Comparison of ENCODE assay signal across 36 cellular contexts in the genomic region with DNA sequence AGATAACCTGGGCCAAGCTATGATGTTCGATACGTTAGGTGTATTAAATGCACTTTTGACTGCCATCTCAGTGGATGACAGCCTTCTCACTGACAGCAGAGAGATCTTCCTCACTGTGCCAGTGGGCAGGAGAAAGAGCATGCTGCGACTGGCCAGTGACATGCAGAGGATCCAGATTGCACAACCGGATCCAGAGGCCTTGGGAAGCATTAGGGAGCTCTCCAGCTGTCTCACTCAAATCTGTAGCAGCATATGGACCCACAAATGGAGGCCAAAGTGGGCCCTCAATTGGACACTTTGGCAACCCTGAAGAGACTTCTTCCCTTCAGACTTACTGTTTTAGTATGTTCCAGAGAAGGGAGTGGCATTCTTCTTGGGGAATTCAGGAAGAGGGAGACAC. TPM values are rescaled to one million over a fixed set of nuclear protein-coding genes. Genes with fewer than 3 reads are reported as not detected.
"Had no signal": no experiment of that assay in that cellular context is flagged by ENCODE, and none has a peak within 500 bp of the region (broad histone marks: within the 10 kb centered on the region; RNA-seq: fewer than 3 reads in every experiment).

No MANE protein-coding gene starts in this region.

- H3K4me1 ChIP-seq: esophagus squamous epithelium, gastroesophageal sphincter had no signal

- H3K4me3 ChIP-seq: esophagus squamous epithelium, gastroesophageal sphincter had no signal

- DNase-seq: activated CD4-positive, alpha-beta memory T cell treated with anti-CD3 and anti-CD28 coated beads for 36 hours; activated CD4-positive, alpha-beta T cell treated with anti-CD3 and anti-CD28 coated beads for 36 hours; activated CD4-positive, alpha-beta T cell treated with anti-CD3 and anti-CD28 coated beads, Interleukin-2, amount 10 ng/mL, durations not matched to agents 24 days and 14 days; activated CD4-positive, CD25-positive, alpha-beta regulatory T cell; activated CD4-positive, CD25-positive, alpha-beta regulatory T cell treated with anti-CD3 and anti-CD28 coated beads, Interleukin-2, amount 50 U/mL, for 72 hours; activated CD8-positive, alpha-beta memory T cell treated with anti-CD3 and anti-CD28 coated beads, Interleukin-2, amount 10 ng/mL, durations not matched to agents 7 days and 5 days; activated CD8-positive, alpha-beta memory T cell treated with anti-CD3 and anti-CD28 coated beads, Interleukin-2, amount 50 U/mL, for 4 hours; activated CD8-positive, alpha-beta T cell treated with anti-CD3 and anti-CD28 coated beads, Interleukin-2, amount 10 ng/mL, durations not matched to agents 7 days and 5 days; activated effector memory CD4-positive, alpha-beta T cell treated with anti-CD3 and anti-CD28 coated beads, Interleukin-2, amount 50 U/mL, for 16 hours; activated naive CD4-positive, alpha-beta T cell treated with anti-CD3 and anti-CD28 coated beads for 36 hours; activated naive CD8-positive, alpha-beta T cell treated with anti-CD3 and anti-CD28 coated beads, Interleukin-2, amount 10 ng/mL, durations not matched to agents 7 days and 5 days; activated T-cell treated with anti-CD3 and anti-CD28 coated beads, Interleukin-2, amount 50 U/mL, for 1 hour; activated T-cell treated with anti-CD3 and anti-CD28 coated beads, Interleukin-2, amount 50 U/mL, for 48 hours; amniotic stem cell; anterior cingulate cortex; brain microvascular endothelial cell; caudate nucleus; cortex of kidney; dermis blood vessel endothelial cell; effector CD4-positive, alpha-beta T cell; effector memory CD8-positive, alpha-beta T cell; esophagus squamous epithelium; foreskin melanocyte; T-helper 2 cell had no signal

- ATAC-seq: activated CD4-positive, alpha-beta T cell treated with anti-CD3 and anti-CD28 coated beads for 36 hours; activated CD8-positive, alpha-beta memory T cell treated with anti-CD3 and anti-CD28 coated beads, Interleukin-2, amount 10 ng/mL, durations not matched to agents 7 days and 5 days; activated CD8-positive, alpha-beta T cell treated with anti-CD3 and anti-CD28 coated beads, Interleukin-2, amount 10 ng/mL, durations not matched to agents 7 days and 5 days; effector memory CD8-positive, alpha-beta T cell; gastroesophageal sphincter had no signal

- H3K27ac ChIP-seq: brain microvascular endothelial cell, epithelial cell of prostate, esophagus squamous epithelium, gastroesophageal sphincter had no signal

- H3K9me3 ChIP-seq: esophagus squamous epithelium, gastroesophageal sphincter had no signal

- H3K27me3 ChIP-seq: brain microvascular endothelial cell, esophagus squamous epithelium, gastroesophageal sphincter had no signal

RNA-seq across cellular contexts. Expression of a gene that starts 20.9 kb away (rescaled TPM):
- total RNA-seq: activated CD4-positive, alpha-beta memory T cell treated with anti-CD3 and anti-CD28 coated beads for 36 hours; activated CD4-positive, alpha-beta T cell treated with anti-CD3 and anti-CD28 coated beads for 36 hours; activated CD4-positive, alpha-beta T cell treated with anti-CD3 and anti-CD28 coated beads, Interleukin-2, amount 10 ng/mL, durations not matched to agents 24 days and 14 days; activated CD8-positive, alpha-beta memory T cell treated with anti-CD3 and anti-CD28 coated beads for 36 hours; activated CD8-positive, alpha-beta memory T cell treated with anti-CD3 and anti-CD28 coated beads, Interleukin-2, amount 10 ng/mL, durations not matched to agents 7 days and 5 days; activated CD8-positive, alpha-beta T cell treated with anti-CD3 and anti-CD28 coated beads, Interleukin-2, amount 10 ng/mL, durations not matched to agents 7 days and 5 days; activated naive CD4-positive, alpha-beta T cell treated with anti-CD3 and anti-CD28 coated beads for 36 hours; activated naive CD8-positive, alpha-beta T cell treated with anti-CD3 and anti-CD28 coated beads, Interleukin-2, amount 10 ng/mL, durations not matched to agents 7 days and 5 days; activated T-helper 1 cell treated with anti-CD3 and anti-CD28 coated beads, Interleukin-12 subunit alpha, Interleukin-12 subunit beta, Interleukin-2, Interleukin-4 antibody, amounts not matched to agents 30 ng/mL and 10 ng/mL and 1 ng/mL, durations not matched to agents 14 hours and 24 hours and 36 hours; activated T-helper 2 cell treated with anti-CD3 and anti-CD28 coated beads, Interferon-gamma antibody, Interleukin-2, Interleukin-4, amounts not matched to agents 10 μg/mL and 5 μg/mL and 100 μg/mL, durations not matched to agents 14 hours and 24 hours and 36 hours; astrocyte; chondrocyte; dermis blood vessel endothelial cell; esophagus squamous epithelium; fibroblast of lung; fibroblast of villous mesenchyme; gastroesophageal sphincter; glomerular endothelial cell; T-helper 1 cell treated with Interleukin-12 subunit alpha and Interleukin-12 subunit beta and Interleukin-4 antibody, amounts not matched to agents 30 ng/mL and 1 ng/mL, for 36 hours had no signal
- polyA plus RNA-seq: esophagus, fibroblast of lung had no signal
